1 cellular context compared by ENCODE assay signal in the genomic region with DNA sequence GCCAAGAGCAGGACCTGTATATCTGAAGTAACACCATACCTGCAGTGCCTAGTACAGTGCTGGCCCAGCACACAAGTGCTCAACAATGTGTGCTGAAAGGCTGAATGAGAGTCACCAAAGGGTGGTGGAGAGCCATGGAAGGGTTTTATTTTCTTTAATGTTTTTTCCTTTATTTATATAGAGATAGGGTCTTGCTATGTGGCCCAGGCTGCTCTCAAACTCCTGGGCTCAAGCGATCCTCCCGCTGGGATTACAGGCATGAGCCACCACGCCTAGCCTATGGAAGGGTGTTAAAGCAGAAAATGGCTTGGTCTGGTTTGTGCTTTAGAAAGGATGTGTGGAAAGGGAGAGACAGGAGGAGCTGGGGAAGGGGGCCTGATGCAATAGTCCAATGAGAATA.
A peak's percentile ranks its signal among the peaks of the same experiment; 100 is the strongest.
TF ChIP-seq lines count a peak whose summit lies in the region.

No MANE protein-coding gene starts in this region.

TF ChIP-seq in K562, 482 proteins besides CTCF, POLR2A, EP300 and RAD21:
- TF ChIP-seq CC2D1A (IDR thresholded peaks at IDR 0.05), result no peak
- TF ChIP-seq, protein P1, sequence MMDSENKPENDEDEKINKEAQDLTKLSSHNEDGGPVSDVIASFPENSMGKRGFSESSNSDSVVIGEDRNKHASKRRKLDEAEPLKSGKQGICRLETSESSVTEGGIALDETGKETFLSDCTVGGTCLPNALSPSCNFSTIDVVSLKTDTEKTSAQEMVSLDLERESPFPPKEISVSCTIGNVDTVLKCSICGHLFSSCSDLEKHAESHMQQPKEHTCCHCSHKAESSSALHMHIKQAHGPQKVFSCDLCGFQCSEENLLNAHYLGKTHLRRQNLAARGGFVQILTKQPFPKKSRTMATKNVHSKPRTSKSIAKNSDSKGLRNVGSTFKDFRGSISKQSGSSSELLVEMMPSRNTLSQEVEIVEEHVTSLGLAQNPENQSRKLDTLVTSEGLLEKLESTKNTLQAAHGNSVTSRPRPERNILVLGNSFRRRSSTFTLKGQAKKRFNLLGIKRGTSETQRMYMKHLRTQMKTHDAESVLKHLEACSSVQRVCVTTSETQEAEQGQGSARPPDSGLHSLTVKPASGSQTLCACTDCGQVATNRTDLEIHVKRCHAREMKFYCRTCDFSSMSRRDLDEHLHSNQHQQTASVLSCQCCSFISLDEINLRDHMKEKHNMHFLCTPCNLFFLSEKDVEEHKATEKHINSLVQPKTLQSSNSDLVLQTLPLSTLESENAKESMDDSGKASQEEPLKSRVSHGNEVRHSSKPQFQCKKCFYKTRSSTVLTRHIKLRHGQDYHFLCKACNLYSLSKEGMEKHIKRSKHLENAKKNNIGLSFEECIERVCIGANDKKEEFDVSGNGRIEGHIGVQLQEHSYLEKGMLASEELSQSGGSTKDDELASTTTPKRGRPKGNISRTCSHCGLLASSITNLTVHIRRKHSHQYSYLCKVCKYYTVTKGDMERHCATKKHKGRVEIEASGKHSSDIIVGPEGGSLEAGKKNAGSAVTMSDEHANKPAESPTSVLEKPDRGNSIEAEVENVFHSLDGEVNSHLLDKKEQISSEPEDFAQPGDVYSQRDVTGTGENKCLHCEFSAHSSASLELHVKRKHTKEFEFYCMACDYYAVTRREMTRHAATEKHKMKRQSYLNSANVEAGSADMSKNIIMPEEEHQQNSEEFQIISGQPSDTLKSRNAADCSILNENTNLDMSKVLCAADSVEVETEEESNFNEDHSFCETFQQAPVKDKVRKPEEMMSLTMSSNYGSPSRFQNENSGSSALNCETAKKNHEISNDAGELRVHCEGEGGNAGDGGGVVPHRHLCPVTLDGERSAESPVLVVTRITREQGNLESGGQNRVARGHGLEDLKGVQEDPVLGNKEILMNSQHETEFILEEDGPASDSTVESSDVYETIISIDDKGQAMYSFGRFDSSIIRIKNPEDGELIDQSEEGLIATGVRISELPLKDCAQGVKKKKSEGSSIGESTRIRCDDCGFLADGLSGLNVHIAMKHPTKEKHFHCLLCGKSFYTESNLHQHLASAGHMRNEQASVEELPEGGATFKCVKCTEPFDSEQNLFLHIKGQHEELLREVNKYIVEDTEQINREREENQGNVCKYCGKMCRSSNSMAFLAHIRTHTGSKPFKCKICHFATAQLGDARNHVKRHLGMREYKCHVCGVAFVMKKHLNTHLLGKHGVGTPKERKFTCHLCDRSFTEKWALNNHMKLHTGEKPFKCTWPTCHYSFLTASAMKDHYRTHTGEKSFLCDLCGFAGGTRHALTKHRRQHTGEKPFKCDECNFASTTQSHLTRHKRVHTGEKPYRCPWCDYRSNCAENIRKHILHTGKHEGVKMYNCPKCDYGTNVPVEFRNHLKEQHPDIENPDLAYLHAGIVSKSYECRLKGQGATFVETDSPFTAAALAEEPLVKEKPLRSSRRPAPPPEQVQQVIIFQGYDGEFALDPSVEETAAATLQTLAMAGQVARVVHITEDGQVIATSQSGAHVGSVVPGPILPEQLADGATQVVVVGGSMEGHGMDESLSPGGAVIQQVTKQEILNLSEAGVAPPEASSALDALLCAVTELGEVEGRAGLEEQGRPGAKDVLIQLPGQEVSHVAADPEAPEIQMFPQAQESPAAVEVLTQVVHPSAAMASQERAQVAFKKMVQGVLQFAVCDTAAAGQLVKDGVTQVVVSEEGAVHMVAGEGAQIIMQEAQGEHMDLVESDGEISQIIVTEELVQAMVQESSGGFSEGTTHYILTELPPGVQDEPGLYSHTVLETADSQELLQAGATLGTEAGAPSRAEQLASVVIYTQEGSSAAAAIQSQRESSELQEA (IDR thresholded peaks at IDR 0.05; ENCODE audit: low read depth), result no peak
- TF ChIP-seq CEBPG (CRISPR knock-in tag; IDR thresholded peaks at IDR 0.05), result peak; percentile 31; the same call in 1 of the 2 replicates
- TF ChIP-seq CEBPG (tag; conservative IDR thresholded peaks at IDR 0.05 in 1 of 2, IDR thresholded peaks at IDR 0.05 in 1 of 2), result no peak
- TF ChIP-seq ZNF561 (CRISPR knock-in tag; conservative IDR thresholded peaks at IDR 0.05), result no peak
- TF ChIP-seq DDX20 (tag; IDR thresholded peaks at IDR 0.05; ENCODE audit: low read depth), result no peak
- TF ChIP-seq RCOR1 (IDR thresholded peaks at IDR 0.05; ENCODE audit: borderline replicate concordance in 1 of 2, low read depth in 2 of 2, low read length in 2 of 2), result no peak
- no peak for TF ChIP-seq ZNF316 (IDR thresholded peaks at IDR 0.05)
- no peak for TF ChIP-seq PHB (CRISPR knock-in tag; IDR thresholded peaks at IDR 0.05)
